In the genomic region with DNA sequence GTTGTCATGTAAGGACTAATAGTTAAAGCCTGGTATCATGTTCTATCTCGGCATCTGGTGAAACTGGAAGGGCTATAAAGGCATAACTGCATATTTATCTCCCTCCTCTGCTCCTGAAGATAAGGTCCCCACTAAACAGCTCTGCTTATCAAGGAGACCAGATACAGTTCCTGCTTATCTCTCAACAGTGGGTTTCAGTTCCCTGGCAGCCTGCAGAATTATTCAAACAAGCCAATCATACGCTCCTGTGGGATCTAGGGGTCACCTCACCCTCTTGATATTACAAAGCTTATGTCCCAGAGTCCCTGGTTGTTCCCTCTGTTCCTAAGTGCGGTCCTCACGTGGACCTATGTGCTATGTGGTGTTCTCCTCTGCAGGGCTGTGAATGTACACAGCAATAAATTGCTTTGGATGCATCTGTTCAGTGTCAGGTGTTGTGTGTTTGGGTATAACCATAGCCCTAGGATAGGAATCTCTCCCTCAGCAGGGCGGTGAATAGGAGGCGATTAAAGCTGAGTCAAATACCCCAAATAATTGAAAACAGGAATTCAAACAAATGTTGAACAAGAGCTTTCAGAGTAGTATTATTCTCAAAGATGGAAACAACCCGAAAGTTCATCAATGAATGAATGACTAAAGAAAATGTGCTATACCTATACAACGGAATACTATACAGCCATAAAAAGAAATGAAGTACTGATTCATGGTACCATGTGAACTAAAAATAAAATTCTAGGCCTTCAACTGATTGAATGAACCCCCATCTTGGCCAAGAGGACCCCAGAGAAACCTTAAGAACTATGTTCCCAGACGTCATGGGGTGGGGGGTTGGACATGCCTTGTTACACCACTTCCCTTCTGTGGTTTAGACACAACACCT, we compare ENCODE assay signal across 1 cellular context.
TF ChIP-seq lines count a peak whose summit lies in the region.

No MANE protein-coding gene starts in this region.

TF ChIP-seq in HepG2, 621 proteins besides CTCF, POLR2A, EP300 and RAD21:
- TF ChIP-seq CREB1 (IDR thresholded peaks at IDR 0.05) (no peak), CREB1 (CRISPR knock-in tag; IDR thresholded peaks at IDR 0.05) (no peak), XRCC5 (optimal IDR thresholded peaks at IDR 0.05; ENCODE audit: low read length) (no peak), NFIB (CRISPR knock-in tag; IDR thresholded peaks at IDR 0.05; ENCODE audit: borderline replicate concordance) (no peak), MLLT10 (CRISPR knock-in tag; IDR thresholded peaks at IDR 0.05) (no peak), GATAD1 (CRISPR knock-in tag; IDR thresholded peaks at IDR 0.05) (no peak), CENPT (CRISPR knock-in tag; IDR thresholded peaks at IDR 0.05; ENCODE audit: low read depth) (no peak), MED13 (CRISPR knock-in tag; IDR thresholded peaks at IDR 0.05) (no peak), SRF (IDR thresholded peaks at IDR 0.05; ENCODE audit: low read depth, low read length) (no peak), ZNF230 (CRISPR knock-in tag; IDR thresholded peaks at IDR 0.05) (no peak), ARNT (IDR thresholded peaks at IDR 0.05) (no peak)
- TF ChIP-seq, protein P1, sequence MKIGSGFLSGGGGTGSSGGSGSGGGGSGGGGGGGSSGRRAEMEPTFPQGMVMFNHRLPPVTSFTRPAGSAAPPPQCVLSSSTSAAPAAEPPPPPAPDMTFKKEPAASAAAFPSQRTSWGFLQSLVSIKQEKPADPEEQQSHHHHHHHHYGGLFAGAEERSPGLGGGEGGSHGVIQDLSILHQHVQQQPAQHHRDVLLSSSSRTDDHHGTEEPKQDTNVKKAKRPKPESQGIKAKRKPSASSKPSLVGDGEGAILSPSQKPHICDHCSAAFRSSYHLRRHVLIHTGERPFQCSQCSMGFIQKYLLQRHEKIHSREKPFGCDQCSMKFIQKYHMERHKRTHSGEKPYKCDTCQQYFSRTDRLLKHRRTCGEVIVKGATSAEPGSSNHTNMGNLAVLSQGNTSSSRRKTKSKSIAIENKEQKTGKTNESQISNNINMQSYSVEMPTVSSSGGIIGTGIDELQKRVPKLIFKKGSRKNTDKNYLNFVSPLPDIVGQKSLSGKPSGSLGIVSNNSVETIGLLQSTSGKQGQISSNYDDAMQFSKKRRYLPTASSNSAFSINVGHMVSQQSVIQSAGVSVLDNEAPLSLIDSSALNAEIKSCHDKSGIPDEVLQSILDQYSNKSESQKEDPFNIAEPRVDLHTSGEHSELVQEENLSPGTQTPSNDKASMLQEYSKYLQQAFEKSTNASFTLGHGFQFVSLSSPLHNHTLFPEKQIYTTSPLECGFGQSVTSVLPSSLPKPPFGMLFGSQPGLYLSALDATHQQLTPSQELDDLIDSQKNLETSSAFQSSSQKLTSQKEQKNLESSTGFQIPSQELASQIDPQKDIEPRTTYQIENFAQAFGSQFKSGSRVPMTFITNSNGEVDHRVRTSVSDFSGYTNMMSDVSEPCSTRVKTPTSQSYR (CRISPR knock-in tag; IDR thresholded peaks at IDR 0.05; ENCODE audit: borderline replicate concordance), result no peak
- TF ChIP-seq, protein P2, sequence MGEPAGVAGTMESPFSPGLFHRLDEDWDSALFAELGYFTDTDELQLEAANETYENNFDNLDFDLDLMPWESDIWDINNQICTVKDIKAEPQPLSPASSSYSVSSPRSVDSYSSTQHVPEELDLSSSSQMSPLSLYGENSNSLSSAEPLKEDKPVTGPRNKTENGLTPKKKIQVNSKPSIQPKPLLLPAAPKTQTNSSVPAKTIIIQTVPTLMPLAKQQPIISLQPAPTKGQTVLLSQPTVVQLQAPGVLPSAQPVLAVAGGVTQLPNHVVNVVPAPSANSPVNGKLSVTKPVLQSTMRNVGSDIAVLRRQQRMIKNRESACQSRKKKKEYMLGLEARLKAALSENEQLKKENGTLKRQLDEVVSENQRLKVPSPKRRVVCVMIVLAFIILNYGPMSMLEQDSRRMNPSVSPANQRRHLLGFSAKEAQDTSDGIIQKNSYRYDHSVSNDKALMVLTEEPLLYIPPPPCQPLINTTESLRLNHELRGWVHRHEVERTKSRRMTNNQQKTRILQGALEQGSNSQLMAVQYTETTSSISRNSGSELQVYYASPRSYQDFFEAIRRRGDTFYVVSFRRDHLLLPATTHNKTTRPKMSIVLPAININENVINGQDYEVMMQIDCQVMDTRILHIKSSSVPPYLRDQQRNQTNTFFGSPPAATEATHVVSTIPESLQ (CRISPR knock-in tag; conservative IDR thresholded peaks at IDR 0.05), result no peak
- TF ChIP-seq, protein P3, sequence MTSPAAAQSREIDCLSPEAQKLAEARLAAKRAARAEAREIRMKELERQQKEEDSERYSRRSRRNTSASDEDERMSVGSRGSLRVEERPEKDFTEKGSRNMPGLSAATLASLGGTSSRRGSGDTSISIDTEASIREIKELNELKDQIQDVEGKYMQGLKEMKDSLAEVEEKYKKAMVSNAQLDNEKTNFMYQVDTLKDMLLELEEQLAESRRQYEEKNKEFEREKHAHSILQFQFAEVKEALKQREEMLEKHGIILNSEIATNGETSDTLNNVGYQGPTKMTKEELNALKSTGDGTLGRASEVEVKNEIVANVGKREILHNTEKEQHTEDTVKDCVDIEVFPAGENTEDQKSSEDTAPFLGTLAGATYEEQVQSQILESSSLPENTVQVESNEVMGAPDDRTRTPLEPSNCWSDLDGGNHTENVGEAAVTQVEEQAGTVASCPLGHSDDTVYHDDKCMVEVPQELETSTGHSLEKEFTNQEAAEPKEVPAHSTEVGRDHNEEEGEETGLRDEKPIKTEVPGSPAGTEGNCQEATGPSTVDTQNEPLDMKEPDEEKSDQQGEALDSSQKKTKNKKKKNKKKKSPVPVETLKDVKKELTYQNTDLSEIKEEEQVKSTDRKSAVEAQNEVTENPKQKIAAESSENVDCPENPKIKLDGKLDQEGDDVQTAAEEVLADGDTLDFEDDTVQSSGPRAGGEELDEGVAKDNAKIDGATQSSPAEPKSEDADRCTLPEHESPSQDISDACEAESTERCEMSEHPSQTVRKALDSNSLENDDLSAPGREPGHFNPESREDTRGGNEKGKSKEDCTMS (CRISPR knock-in tag; conservative IDR thresholded peaks at IDR 0.05), result no peak
- TF ChIP-seq, protein P4, sequence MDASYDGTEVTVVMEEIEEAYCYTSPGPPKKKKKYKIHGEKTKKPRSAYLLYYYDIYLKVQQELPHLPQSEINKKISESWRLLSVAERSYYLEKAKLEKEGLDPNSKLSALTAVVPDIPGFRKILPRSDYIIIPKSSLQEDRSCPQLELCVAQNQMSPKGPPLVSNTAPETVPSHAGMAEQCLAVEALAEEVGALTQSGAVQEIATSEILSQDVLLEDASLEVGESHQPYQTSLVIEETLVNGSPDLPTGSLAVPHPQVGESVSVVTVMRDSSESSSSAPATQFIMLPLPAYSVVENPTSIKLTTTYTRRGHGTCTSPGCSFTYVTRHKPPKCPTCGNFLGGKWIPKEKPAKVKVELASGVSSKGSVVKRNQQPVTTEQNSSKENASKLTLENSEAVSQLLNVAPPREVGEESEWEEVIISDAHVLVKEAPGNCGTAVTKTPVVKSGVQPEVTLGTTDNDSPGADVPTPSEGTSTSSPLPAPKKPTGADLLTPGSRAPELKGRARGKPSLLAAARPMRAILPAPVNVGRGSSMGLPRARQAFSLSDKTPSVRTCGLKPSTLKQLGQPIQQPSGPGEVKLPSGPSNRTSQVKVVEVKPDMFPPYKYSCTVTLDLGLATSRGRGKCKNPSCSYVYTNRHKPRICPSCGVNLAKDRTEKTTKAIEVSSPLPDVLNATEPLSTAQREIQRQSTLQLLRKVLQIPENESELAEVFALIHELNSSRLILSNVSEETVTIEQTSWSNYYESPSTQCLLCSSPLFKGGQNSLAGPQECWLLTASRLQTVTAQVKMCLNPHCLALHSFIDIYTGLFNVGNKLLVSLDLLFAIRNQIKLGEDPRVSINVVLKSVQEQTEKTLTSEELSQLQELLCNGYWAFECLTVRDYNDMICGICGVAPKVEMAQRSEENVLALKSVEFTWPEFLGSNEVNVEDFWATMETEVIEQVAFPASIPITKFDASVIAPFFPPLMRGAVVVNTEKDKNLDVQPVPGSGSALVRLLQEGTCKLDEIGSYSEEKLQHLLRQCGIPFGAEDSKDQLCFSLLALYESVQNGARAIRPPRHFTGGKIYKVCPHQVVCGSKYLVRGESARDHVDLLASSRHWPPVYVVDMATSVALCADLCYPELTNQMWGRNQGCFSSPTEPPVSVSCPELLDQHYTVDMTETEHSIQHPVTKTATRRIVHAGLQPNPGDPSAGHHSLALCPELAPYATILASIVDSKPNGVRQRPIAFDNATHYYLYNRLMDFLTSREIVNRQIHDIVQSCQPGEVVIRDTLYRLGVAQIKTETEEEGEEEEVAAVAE (CRISPR knock-in tag; IDR thresholded peaks at IDR 0.05; ENCODE audit: borderline replicate concordance), result no peak
